In the genomic region with DNA sequence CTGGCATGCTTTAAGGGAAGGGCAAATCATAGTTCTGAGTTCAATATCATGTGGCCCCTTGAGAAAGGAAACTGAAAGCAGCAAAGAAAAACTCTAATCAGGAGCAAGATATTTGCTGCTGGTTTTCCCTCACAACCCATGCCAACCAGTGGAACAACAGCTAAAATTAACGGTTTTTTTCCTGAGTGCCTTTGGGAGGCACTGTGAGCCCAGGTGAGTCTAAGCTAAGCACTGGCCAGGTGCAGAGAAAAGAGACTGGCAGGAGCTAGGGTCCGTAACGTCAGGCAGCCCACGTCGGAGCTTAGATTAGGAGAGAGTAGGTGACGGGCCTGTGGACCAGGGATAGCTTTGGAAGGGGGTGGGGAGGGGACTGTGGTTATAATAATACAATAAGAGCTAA, we compare ENCODE assay signal across 27 cellular contexts.
DNase-seq lines count a peak whose midpoint lies in the region; ATAC-seq, FAIRE-seq and TF ChIP-seq lines count a peak whose summit lies in the region.
"Had no signal": no experiment of that assay in that cellular context is flagged by ENCODE, and none has a peak within 500 bp of the region (broad histone marks: within the 10 kb centered on the region; RNA-seq: fewer than 3 reads in every experiment).

No MANE protein-coding gene starts in this region.

- H3K79me2 ChIP-seq in HepG2 (ENCODE audit: insufficient read depth, low read length) = no peaks in the 10 kb centered on the region

- no peak for FAIRE-seq in HepG2 (lab: Jason Lieb, UNC)
- FAIRE-seq: A549, bronchial epithelial cell had no signal

- intact Hi-C loops in HepG2 (cut with micrococcal nuclease; ENCODE audit: unreplicated experiment) (no loop called here), cardiac septum (cut with DNase I) (no loop called here)

- no peak overlapping the region for H3K4me2 ChIP-seq in HepG2 (ENCODE audit: low read depth, low read length)
- H3K4me2 ChIP-seq: A549 had no signal

- no peak for ATAC-seq in HepG2
- ATAC-seq in GM18519 (IDR thresholded peaks at IDR 0.05; ENCODE audit: low FRiP score, unreplicated experiment) = no peak
- ATAC-seq: A549, left lung had no signal

- WGBS in HepG2 (ENCODE audit: low lambda C conversion rate) = 92% methylated on average over 6 of the region's 6 CpGs

- H4K20me1 ChIP-seq in HepG2 (ENCODE audit: insufficient read depth, low read length) = no peaks in the 10 kb centered on the region

- TF ChIP-seq RAD21 in HepG2 (CRISPR knock-in tag; IDR thresholded peaks at IDR 0.05) = no peak

- H3K27me3 ChIP-seq in endocrine pancreas (ENCODE audit: control insufficient read depth, insufficient read depth, low read length) = no peaks in the 10 kb centered on the region
- no peaks in the 10 kb centered on the region for H3K27me3 ChIP-seq in HepG2 (ENCODE audit: control insufficient read depth in 1 of 2, insufficient read depth in 2 of 2, low read length in 2 of 2)
- H3K27me3 ChIP-seq: colonic mucosa, left lung, neutrophil, Peyer's patch, tibial artery had no signal

- TF ChIP-seq EP300 in HepG2 (IDR thresholded peaks at IDR 0.05; ENCODE audit: low read depth in 2 of 2, low read length in 2 of 2) (no peak), HepG2 (CRISPR knock-in tag; IDR thresholded peaks at IDR 0.05; ENCODE audit: borderline replicate concordance) (no peak)

- in situ Hi-C loops in HepG2 (cut with HindIII; ENCODE audit: extremely low pct_ligation_motif_present, low pct_unique_long_range_greater_than_20kb) = no loop called here

- CTCF ChIA-PET in HepG2 (lab: Yijun Ruan, JAX; ENCODE audit: low intra/inter-chr PET ratio, low total read pairs) = no interaction called here

- BruUV-seq in HepG2 (replicated peaks; lab: Mats Ljungman, UMichigan) = no TSS peak

- no peak for TF ChIP-seq POLR2A in HepG2 (IDR thresholded peaks at IDR 0.05; ENCODE audit: insufficient read depth in 1 of 2, low read depth in 2 of 2, low read length in 2 of 2)

- no peaks in the 10 kb centered on the region for H3K9me3 ChIP-seq in endocrine pancreas (ENCODE audit: control insufficient read depth, low read length)
- H3K9me3 ChIP-seq in HepG2 (ENCODE audit: low read length) = no peaks in the 10 kb centered on the region
- H3K9me3 ChIP-seq: A549, colonic mucosa, left lung, neutrophil, Peyer's patch, prostate gland, tibial artery had no signal

- H3K36me3 ChIP-seq in endocrine pancreas (ENCODE audit: control insufficient read depth, insufficient read depth, low read length) (no peaks in the 10 kb centered on the region), HepG2 (replicated peaks in 1 of 2; ENCODE audit: control insufficient read depth in 1 of 2, insufficient read depth in 2 of 2, low read length in 2 of 2) (no peaks in the 10 kb centered on the region)
- H3K36me3 ChIP-seq: colonic mucosa, left lung, neutrophil, Peyer's patch, prostate gland, tibial artery had no signal

- POLR2A ChIA-PET in HepG2 (lab: Yijun Ruan, JAX) = no interaction called here

- H3K4me1 ChIP-seq in endocrine pancreas (ENCODE audit: control insufficient read depth, insufficient read depth, low read length) (peaks cover 29% of the 10 kb centered on the region), HepG2 (ENCODE audit: insufficient read depth, low read length) (peaks cover 79% of the 10 kb centered on the region)
- H3K4me1 ChIP-seq: colonic mucosa, left lung, Peyer's patch, prostate gland had no signal

- TF ChIP-seq CTCF in HepG2 (CRISPR knock-in tag; IDR thresholded peaks at IDR 0.05) = 0 out of 2 replicates have a peak, but pooled peaks have one; percentile 8

- peak; percentile 14 for DNase-seq in NCI-H748 (lab: John Stamatoyannopoulos, UW; ENCODE audit: unreplicated experiment)
- no peak for DNase-seq in NCI-H748 treated with DMSO at 0.1 percent for 48 hours (lab: John Stamatoyannopoulos, UW)
- no peak for DNase-seq in HepG2 (ENCODE audit: low spot score)
- no peak for DNase-seq in activated gamma-delta T cell (lab: John Stamatoyannopoulos, UW)
- no peak for DNase-seq in NCI-H2196 (lab: John Stamatoyannopoulos, UW; ENCODE audit: unreplicated experiment)
- no peak for DNase-seq in cardiac septum (ENCODE audit: low spot score)
- DNase-seq: activated CD4-positive, CD25-positive, alpha-beta regulatory T cell; activated naive CD4-positive, alpha-beta T cell treated with anti-CD3 and anti-CD28 coated beads, Interleukin-2, amount 50 U/mL, for 16 hours; AML-193; amygdala; CD4-positive, alpha-beta T cell; colonic mucosa; effector CD8-positive, alpha-beta T cell; GOT3; left lung; NCI-H187 treated with DMSO at 0.1 percent for 48 hours; NCI-H446 treated with DMSO at 0.1 percent for 48 hours; Peyer's patch; SIG-M5; T1000 had no signal

- H2AFZ ChIP-seq in HepG2 (ENCODE audit: low read length) = no peak overlapping the region

- H3K27ac ChIP-seq in HepG2 (ENCODE audit: extremely low read length, insufficient read depth, low read length) = no peak overlapping the region
- H3K27ac ChIP-seq: colonic mucosa, left lung, neutrophil, Peyer's patch, prostate gland had no signal

- H3K9ac ChIP-seq in endocrine pancreas (ENCODE audit: control insufficient read depth, insufficient read depth, low read length) (peak overlapping the region; percentile 40), HepG2 (ENCODE audit: insufficient read depth, low read depth, low read length) (no peak overlapping the region)

- H3K4me3 ChIP-seq in endocrine pancreas (ENCODE audit: control insufficient read depth, insufficient read depth, low read length) (peak overlapping the region; percentile 37), HepG2 (replicated peaks in 1 of 3; ENCODE audit: insufficient read depth in 1 of 3, low read depth in 2 of 3, low read length in 3 of 3) (no peak overlapping the region)
- H3K4me3 ChIP-seq: A549, colonic mucosa, left lung, Peyer's patch, prostate gland, tibial artery had no signal

TF ChIP-seq in HepG2, 621 proteins besides CTCF, POLR2A, EP300 and RAD21:
- TF ChIP-seq ZNF138 (CRISPR knock-in tag; IDR thresholded peaks at IDR 0.05; ENCODE audit: low read depth) = no peak
- no peak for TF ChIP-seq SIX1 (CRISPR knock-in tag; IDR thresholded peaks at IDR 0.05; ENCODE audit: borderline replicate concordance)
- no peak for TF ChIP-seq RARA (CRISPR knock-in tag; IDR thresholded peaks at IDR 0.05)
- TF ChIP-seq ELF1 (CRISPR knock-in tag; IDR thresholded peaks at IDR 0.05) = no peak
- no peak for TF ChIP-seq ZNF260 (CRISPR knock-in tag; IDR thresholded peaks at IDR 0.05; ENCODE audit: borderline replicate concordance, low read depth)
- no peak for TF ChIP-seq SP1 (IDR thresholded peaks at IDR 0.05)
- TF ChIP-seq SP1 (CRISPR knock-in tag; IDR thresholded peaks at IDR 0.05) = no peak
- TF ChIP-seq, protein P1, sequence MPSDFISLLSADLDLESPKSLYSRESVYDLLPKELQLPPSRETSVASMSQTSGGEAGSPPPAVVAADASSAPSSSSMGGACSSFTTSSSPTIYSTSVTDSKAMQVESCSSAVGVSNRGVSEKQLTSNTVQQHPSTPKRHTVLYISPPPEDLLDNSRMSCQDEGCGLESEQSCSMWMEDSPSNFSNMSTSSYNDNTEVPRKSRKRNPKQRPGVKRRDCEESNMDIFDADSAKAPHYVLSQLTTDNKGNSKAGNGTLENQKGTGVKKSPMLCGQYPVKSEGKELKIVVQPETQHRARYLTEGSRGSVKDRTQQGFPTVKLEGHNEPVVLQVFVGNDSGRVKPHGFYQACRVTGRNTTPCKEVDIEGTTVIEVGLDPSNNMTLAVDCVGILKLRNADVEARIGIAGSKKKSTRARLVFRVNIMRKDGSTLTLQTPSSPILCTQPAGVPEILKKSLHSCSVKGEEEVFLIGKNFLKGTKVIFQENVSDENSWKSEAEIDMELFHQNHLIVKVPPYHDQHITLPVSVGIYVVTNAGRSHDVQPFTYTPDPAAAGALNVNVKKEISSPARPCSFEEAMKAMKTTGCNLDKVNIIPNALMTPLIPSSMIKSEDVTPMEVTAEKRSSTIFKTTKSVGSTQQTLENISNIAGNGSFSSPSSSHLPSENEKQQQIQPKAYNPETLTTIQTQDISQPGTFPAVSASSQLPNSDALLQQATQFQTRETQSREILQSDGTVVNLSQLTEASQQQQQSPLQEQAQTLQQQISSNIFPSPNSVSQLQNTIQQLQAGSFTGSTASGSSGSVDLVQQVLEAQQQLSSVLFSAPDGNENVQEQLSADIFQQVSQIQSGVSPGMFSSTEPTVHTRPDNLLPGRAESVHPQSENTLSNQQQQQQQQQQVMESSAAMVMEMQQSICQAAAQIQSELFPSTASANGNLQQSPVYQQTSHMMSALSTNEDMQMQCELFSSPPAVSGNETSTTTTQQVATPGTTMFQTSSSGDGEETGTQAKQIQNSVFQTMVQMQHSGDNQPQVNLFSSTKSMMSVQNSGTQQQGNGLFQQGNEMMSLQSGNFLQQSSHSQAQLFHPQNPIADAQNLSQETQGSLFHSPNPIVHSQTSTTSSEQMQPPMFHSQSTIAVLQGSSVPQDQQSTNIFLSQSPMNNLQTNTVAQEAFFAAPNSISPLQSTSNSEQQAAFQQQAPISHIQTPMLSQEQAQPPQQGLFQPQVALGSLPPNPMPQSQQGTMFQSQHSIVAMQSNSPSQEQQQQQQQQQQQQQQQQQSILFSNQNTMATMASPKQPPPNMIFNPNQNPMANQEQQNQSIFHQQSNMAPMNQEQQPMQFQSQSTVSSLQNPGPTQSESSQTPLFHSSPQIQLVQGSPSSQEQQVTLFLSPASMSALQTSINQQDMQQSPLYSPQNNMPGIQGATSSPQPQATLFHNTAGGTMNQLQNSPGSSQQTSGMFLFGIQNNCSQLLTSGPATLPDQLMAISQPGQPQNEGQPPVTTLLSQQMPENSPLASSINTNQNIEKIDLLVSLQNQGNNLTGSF (CRISPR knock-in tag; IDR thresholded peaks at IDR 0.05) = no peak
- no peak for TF ChIP-seq HMG20B (CRISPR knock-in tag; conservative IDR thresholded peaks at IDR 0.05)
- no peak for TF ChIP-seq JUND (CRISPR knock-in tag; IDR thresholded peaks at IDR 0.05)
- TF ChIP-seq NR2F2 (IDR thresholded peaks at IDR 0.05; ENCODE audit: borderline replicate concordance, low read depth) = no peak
- TF ChIP-seq FOXC1 (CRISPR knock-in tag; IDR thresholded peaks at IDR 0.05; ENCODE audit: borderline replicate concordance) = no peak
- TF ChIP-seq XRCC5 (optimal IDR thresholded peaks at IDR 0.05; ENCODE audit: low read length) = no peak
- TF ChIP-seq SYNCRIP (IDR thresholded peaks at IDR 0.05; ENCODE audit: insufficient read depth, low read depth, low read length) = no peak
